ENCODE assay signal across 22 cellular contexts in genomic region chr17:12959441-12959840, GRCh38. TPM values are rescaled to one million over a fixed set of nuclear protein-coding genes. Genes with fewer than 3 reads are reported as not detected.
A peak's percentile ranks its signal among the peaks of the same experiment; 100 is the strongest.
DNase-seq lines count a peak whose midpoint lies in the region; ATAC-seq, FAIRE-seq and TF ChIP-seq lines count a peak whose summit lies in the region.
"Had no signal": no experiment of that assay in that cellular context is flagged by ENCODE, and none has a peak within 500 bp of the region (broad histone marks: within the 10 kb centered on the region; RNA-seq: fewer than 3 reads in every experiment).

No MANE protein-coding gene starts in this region.

- H3K4me1 ChIP-seq in IMR-90 (ENCODE audit: control insufficient read depth, insufficient read depth, low read length), result no peaks in the 10 kb centered on the region; the same call in 1 of the 2 replicates
- H3K4me1 ChIP-seq: BE2C, neural progenitor cell had no signal

- H3K9ac ChIP-seq in IMR-90 (ENCODE audit: low read depth, low read length), result no peak overlapping the region
- H3K9ac ChIP-seq: neural progenitor cell had no signal

- H3K36me3 ChIP-seq in IMR-90 (ENCODE audit: control insufficient read depth, insufficient read depth, low read length) (no peaks in the 10 kb centered on the region), bronchial epithelial cell (ENCODE audit: control insufficient read depth, insufficient read depth, low read length) (no peaks in the 10 kb centered on the region)
- H3K36me3 ChIP-seq: BE2C, neural progenitor cell had no signal

- no peak for FAIRE-seq in bronchial epithelial cell (lab: Jason Lieb, UNC)
- FAIRE-seq: GM19239, keratinocyte had no signal

- H3K79me1 ChIP-seq in IMR-90 (ENCODE audit: low read depth in 1 of 2, low read length in 2 of 2), result no peaks in the 10 kb centered on the region

- H3K27ac Mint-ChIP-seq in activated T-helper 2 cell treated with anti-CD3 and anti-CD28 coated beads, Interferon-gamma antibody, Interleukin-2, Interleukin-4, amounts not matched to agents 10 μg/mL and 5 μg/mL and 100 μg/mL, durations not matched to agents 14 hours and 24 hours and 36 hours, result no peak overlapping the region
- H3K27ac Mint-ChIP-seq: neural progenitor cell had no signal

- H3K9me3 Mint-ChIP-seq in activated T-helper 2 cell treated with anti-CD3 and anti-CD28 coated beads, Interferon-gamma antibody, Interleukin-2, Interleukin-4, amounts not matched to agents 10 μg/mL and 5 μg/mL and 100 μg/mL, durations not matched to agents 14 hours and 24 hours and 36 hours, result no peaks in the 10 kb centered on the region

- H2BK120ac ChIP-seq in IMR-90 (ENCODE audit: low read depth, low read length), result no peak overlapping the region

- H3K4me1 Mint-ChIP-seq in activated T-helper 2 cell treated with anti-CD3 and anti-CD28 coated beads, Interferon-gamma antibody, Interleukin-2, Interleukin-4, amounts not matched to agents 10 μg/mL and 5 μg/mL and 100 μg/mL, durations not matched to agents 14 hours and 24 hours and 36 hours (ENCODE audit: low read depth), result no peaks in the 10 kb centered on the region
- H3K4me1 Mint-ChIP-seq: neural progenitor cell had no signal

- H4K91ac ChIP-seq in IMR-90 (ENCODE audit: insufficient read depth, low read depth, low read length), result no peak overlapping the region

- TF ChIP-seq POLR2A in IMR-90 (IDR thresholded peaks at IDR 0.05; ENCODE audit: low read depth, low read length), result no peak

- H3K56ac ChIP-seq in IMR-90 (ENCODE audit: extremely low read depth, insufficient read depth, low read length), result no peak overlapping the region; the same call in 1 of the 2 replicates

- no peak overlapping the region for H3K4ac ChIP-seq in IMR-90 (ENCODE audit: low read depth, low read length)

- dilution Hi-C loops in IMR-90 (cut with HindIII; ENCODE audit: low sequenced_read_pairs, unreplicated experiment), result no loop called here

- no peak overlapping the region for H3K14ac ChIP-seq in IMR-90 (replicated peaks; ENCODE audit: low read depth, low read length)

- no peak overlapping the region for H3K18ac ChIP-seq in IMR-90 (ENCODE audit: low read depth, low read length)

- TF ChIP-seq CTCF in IMR-90 (conservative IDR thresholded peaks at IDR 0.05; ENCODE audit: low read depth, low read length) (no peak), bronchial epithelial cell (IDR thresholded peaks at IDR 0.05; ENCODE audit: insufficient read depth, low read length, severe bottlenecking) (no peak)

- no peaks in the 10 kb centered on the region for H3K9me3 ChIP-seq in IMR-90 (ENCODE audit: control insufficient read depth, insufficient read depth, low read length)
- H3K9me3 ChIP-seq: BE2C had no signal

- ATAC-seq in IMR-90 (ENCODE audit: low read depth) (no peak), HG03139 (IDR thresholded peaks at IDR 0.05; ENCODE audit: unreplicated experiment) (no peak)
- ATAC-seq: right cardiac atrium had no signal

- H2BK20ac ChIP-seq in IMR-90 (ENCODE audit: low read depth, low read length), result no peak overlapping the region

- no peak for TF ChIP-seq RAD21 in IMR-90 (IDR thresholded peaks at IDR 0.05; ENCODE audit: low read length)

- H2BK15ac ChIP-seq in IMR-90 (ENCODE audit: low read depth, low read length), result no peak overlapping the region

- H2AFZ ChIP-seq in IMR-90 (replicated peaks; ENCODE audit: low read length, poor library complexity), result no peak overlapping the region
- H2AFZ ChIP-seq: neural progenitor cell had no signal

- no peak overlapping the region for H2AK5ac ChIP-seq in IMR-90 (ENCODE audit: low read depth, low read length)

- H3K23ac ChIP-seq in IMR-90 (ENCODE audit: low read depth, low read length), result no peak overlapping the region

- in situ Hi-C loops in IMR-90 (cut with MboI; ENCODE audit: low sequenced_read_pairs), result no loop called here

- H3K36me3 Mint-ChIP-seq in activated T-helper 2 cell treated with anti-CD3 and anti-CD28 coated beads, Interferon-gamma antibody, Interleukin-2, Interleukin-4, amounts not matched to agents 10 μg/mL and 5 μg/mL and 100 μg/mL, durations not matched to agents 14 hours and 24 hours and 36 hours (ENCODE audit: low read depth), result no peaks in the 10 kb centered on the region

- H3K9me1 ChIP-seq in IMR-90 (ENCODE audit: insufficient read depth, low read length), result 0 out of 2 replicates have a peak, but pooled peaks cover 2% of the 10 kb centered on the region

- H2BK5ac ChIP-seq in IMR-90 (ENCODE audit: low read depth, low read length, poor library complexity, severe bottlenecking), result no peak overlapping the region

- H3K27ac ChIP-seq in IMR-90 (ENCODE audit: insufficient read depth, low read length), result no peak overlapping the region
- H3K27ac ChIP-seq: coronary artery, neural progenitor cell, VCaP had no signal

- H3K4me3 ChIP-seq in IMR-90 (ENCODE audit: insufficient read depth, low read depth, low read length), result no peak overlapping the region
- no peak overlapping the region for H3K4me3 ChIP-seq in bronchial epithelial cell (ENCODE audit: low read depth, low read length)
- H3K4me3 ChIP-seq: coronary artery, neural progenitor cell had no signal

- no peaks in the 10 kb centered on the region for H3K27me3 Mint-ChIP-seq in activated T-helper 2 cell treated with anti-CD3 and anti-CD28 coated beads, Interferon-gamma antibody, Interleukin-2, Interleukin-4, amounts not matched to agents 10 μg/mL and 5 μg/mL and 100 μg/mL, durations not matched to agents 14 hours and 24 hours and 36 hours (ENCODE audit: low read depth)

- H4K20me1 ChIP-seq in IMR-90 (ENCODE audit: insufficient read depth, low read length), result no peaks in the 10 kb centered on the region

- no peak overlapping the region for H4K8ac ChIP-seq in IMR-90 (ENCODE audit: low read depth in 2 of 2, low read length in 2 of 2)

- WGBS in IMR-90 (ENCODE audit: extremely low coverage in 2 of 2, insufficient read length in 1 of 2), 2 experiments, result 80% methylated on average over 1 of the region's 8 CpGs; no CpG with 5 or more reads in 1 of the 2 experiments

- H3K4me2 ChIP-seq in IMR-90 (ENCODE audit: low read depth, low read length), result no peak overlapping the region
- H3K4me2 ChIP-seq: neural progenitor cell had no signal

- H4K5ac ChIP-seq in IMR-90 (ENCODE audit: low read depth, low read length), result no peak overlapping the region

- H3K4me3 Mint-ChIP-seq in activated T-helper 2 cell treated with anti-CD3 and anti-CD28 coated beads, Interferon-gamma antibody, Interleukin-2, Interleukin-4, amounts not matched to agents 10 μg/mL and 5 μg/mL and 100 μg/mL, durations not matched to agents 14 hours and 24 hours and 36 hours (ENCODE audit: low read depth), result no peak overlapping the region
- H3K4me3 Mint-ChIP-seq: neural progenitor cell had no signal

- no TSS peak for BruUV-seq in IMR-90 (replicated peaks; lab: Mats Ljungman, UMichigan)

- CTCF ChIA-PET in IMR-90 (lab: Yijun Ruan, JAX), result no interaction called here

- POLR2A ChIA-PET in IMR-90 (lab: Charles Lee; ENCODE audit: unreplicated experiment), result no interaction called here

- intact Hi-C loops in IMR-90 (cut with micrococcal nuclease), result no loop called here
- intact Hi-C loops in activated T-helper 2 cell treated with anti-CD3 and anti-CD28 coated beads, Interferon-gamma antibody, Interleukin-2, Interleukin-4, amounts not matched to agents 10 μg/mL and 5 μg/mL and 100 μg/mL, durations not matched to agents 14 hours and 24 hours and 36 hours (cut with micrococcal nuclease), result no loop called here

- H3K27me3 ChIP-seq in IMR-90 (ENCODE audit: control insufficient read depth, insufficient read depth, low read length) (no peaks in the 10 kb centered on the region), bronchial epithelial cell (ENCODE audit: control insufficient read depth, insufficient read depth, low read length) (no peaks in the 10 kb centered on the region)
- H3K27me3 ChIP-seq: BE2C, neural progenitor cell had no signal

- DNase-seq in AG20443 (ENCODE audit: low spot score) (peak; percentile 42), IMR-90 (peak; percentile 69), bronchial epithelial cell (ENCODE audit: low read depth) (peak; percentile 34), kidney tubule cell (ENCODE audit: low spot score) (peak; percentile 92), H4 (ENCODE audit: low spot score) (no peak), NCI-H446 (lab: John Stamatoyannopoulos, UW) (no peak)
- no peak for DNase-seq in activated T-helper 2 cell treated with anti-CD3 and anti-CD28 coated beads, Interferon-gamma antibody, Interleukin-2, Interleukin-4, amounts not matched to agents 10 μg/mL and 5 μg/mL and 100 μg/mL, durations not matched to agents 14 hours and 24 hours and 36 hours (ENCODE audit: low spot score)
- DNase-seq: amniotic stem cell; BE2C; erythroblast; midbrain; NCI-H1105; NCI-H82; right cardiac atrium; stimulated activated CD4-positive, alpha-beta T cell treated with anti-CD3 and anti-CD28 coated beads, Interleukin-2, amount 100 ng/mL, for 24 hours; substantia nigra had no signal

- H2AK9ac ChIP-seq in IMR-90 (replicated peaks; ENCODE audit: low read depth, low read length, poor library complexity), result no peak overlapping the region

TF ChIP-seq in IMR-90, 13 proteins besides CTCF, POLR2A, EP300 and RAD21 (continues in another document):
- no peak for TF ChIP-seq ELK1 (IDR thresholded peaks at IDR 0.05; ENCODE audit: borderline replicate concordance, low read depth, low read length)
- TF ChIP-seq USF2 (IDR thresholded peaks at IDR 0.05; ENCODE audit: low read depth, low read length), result no peak

RNA-seq across cellular contexts. Expression of gene ELAC2, which starts 58.4 kb away (rescaled TPM):
- total RNA-seq in IMR-90 (2012; rRNA removed), result 70.8 and 80.7 TPM in 2 replicates
- 71.4 and 75.2 TPM in 2 replicates for polyA plus RNA-seq in IMR-90 (2012; rRNA removed)
- polyA plus RNA-seq in IMR-90 (2012; cell fraction: cytosol; rRNA removed), result 38.2 and 39.0 TPM in 2 replicates
- polyA plus RNA-seq in IMR-90 (2012; cell fraction: nucleus; rRNA removed; ENCODE audit: low replicate concordance), result 106 and 153 TPM in 2 replicates
- 73.5 and 85.8 TPM in 2 replicates for total RNA-seq in bronchial epithelial cell
- 35.1 and 45.1 TPM in 2 replicates for total RNA-seq in H4 (2014; rRNA removed; shearing (Covaris generic))
- 80.7 and 91.2 TPM in 2 replicates for total RNA-seq in activated T-helper 2 cell treated with anti-CD3 and anti-CD28 coated beads, Interferon-gamma antibody, Interleukin-2, Interleukin-4, amounts not matched to agents 10 μg/mL and 5 μg/mL and 100 μg/mL, durations not matched to agents 14 hours and 24 hours and 36 hours

Comparison
In these comparisons a context has a peak if more than half of its experiments do, and no peak if none do; other contexts are left out.
1. DNase-seq: peak in AG20443 (single experiment), IMR-90 (single experiment), bronchial epithelial cell (single experiment) and kidney tubule cell (single experiment); none in H4 (single experiment), activated T-helper 2 cell treated with anti-CD3 and anti-CD28 coated beads, Interferon-gamma antibody, Interleukin-2, Interleukin-4, amounts not matched to agents 10 μg/mL and 5 μg/mL and 100 μg/mL, durations not matched to agents 14 hours and 24 hours and 36 hours (single experiment) and NCI-H446 (0 of 2).